ENCODE assay signal across 29 cellular contexts in the genomic region with DNA sequence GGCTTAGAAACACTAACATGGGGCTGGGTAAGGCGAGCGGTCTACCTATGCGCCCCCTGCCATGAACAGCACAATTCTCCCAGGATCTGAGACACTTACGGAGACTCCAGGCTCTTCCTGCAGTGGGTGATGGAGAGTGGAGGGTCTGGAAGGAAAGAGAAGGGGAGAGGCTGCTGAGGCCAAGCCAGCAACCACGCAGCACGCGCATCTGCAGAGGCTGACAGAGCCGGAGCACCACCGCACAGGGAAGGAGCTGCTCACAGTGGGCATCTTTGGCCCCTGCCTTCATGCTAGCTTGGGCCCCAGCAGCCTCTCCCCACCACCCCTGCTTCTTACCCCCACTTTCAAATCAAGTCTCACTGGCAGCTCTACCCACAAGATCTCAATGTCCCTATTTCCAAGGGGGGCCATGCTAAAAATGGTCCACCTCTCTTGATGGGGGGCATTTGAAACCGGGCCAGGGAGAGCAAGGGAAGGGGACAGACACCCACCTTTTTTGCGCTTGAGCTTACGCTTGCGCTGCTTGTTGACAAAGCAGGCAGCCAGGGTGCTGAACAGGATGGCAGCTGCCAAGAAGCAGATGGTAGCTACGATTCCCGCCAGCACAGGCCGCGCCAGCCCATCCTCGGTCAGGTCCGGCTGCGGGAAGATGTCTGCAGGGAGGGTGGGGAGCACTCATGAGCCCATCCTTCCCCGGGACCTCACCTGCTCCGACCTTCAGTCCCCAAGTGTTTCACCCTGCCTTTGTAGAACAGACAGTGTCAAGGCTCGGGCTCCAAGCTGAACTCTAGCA. TPM values are rescaled to one million over a fixed set of nuclear protein-coding genes. Genes with fewer than 3 reads are reported as not detected.
DNase-seq lines count a peak whose midpoint lies in the region; ATAC-seq and TF ChIP-seq lines count a peak whose summit lies in the region.
"Had no signal": no experiment of that assay in that cellular context is flagged by ENCODE, and none has a peak within 500 bp of the region (broad histone marks: within the 10 kb centered on the region; RNA-seq: fewer than 3 reads in every experiment).

No MANE protein-coding gene starts in this region.

- H3K27me3 ChIP-seq in left ventricle myocardium inferior (ENCODE audit: low read depth), result peaks cover 6% of the 10 kb centered on the region
- no peaks in the 10 kb centered on the region for H3K27me3 ChIP-seq in psoas muscle (ENCODE audit: insufficient read depth in 3 of 3, low read length in 2 of 3)

- DNase-seq in Right ventricle myocardium inferior (ENCODE audit: missing footprints), result peak; percentile 32
- DNase-seq in left ventricle myocardium inferior, result no peak
- peak; percentile 30 for DNase-seq in NCI-H1694 treated with DMSO at 0.1 percent for 48 hours (lab: John Stamatoyannopoulos, UW)
- peak; percentile 89 for DNase-seq in cerebellar cortex (ENCODE audit: low spot score)
- DNase-seq in lower leg skin (ENCODE audit: low spot score in 2 of 2), result no peak
- no peak for DNase-seq in psoas muscle
- DNase-seq in EL, result no peak
- DNase-seq: CD4-positive, alpha-beta memory T cell; COR-L47; GF-D8; MV-4-11; NCI-H1417; NCI-H187; NCI-H2081 treated with DMSO at 0.1 percent for 48 hours; NCI-H2171 treated with DMSO at 0.1 percent for 48 hours; NCI-H345; NCI-H526; NCI-H82; NK-92 treated with Interleukin-12 subunit alpha and Interleukin-12 subunit beta, amount 100 ng/mL, for 24 hours; PC-9; RPMI8226; SHP77; T-cell had no signal

- ATAC-seq in Right ventricle myocardium inferior, result no peak
- no peak for ATAC-seq in HG03139 (IDR thresholded peaks at IDR 0.05; ENCODE audit: unreplicated experiment)
- ATAC-seq in psoas muscle, result no peak
- ATAC-seq: HCT116, T-cell had no signal

- H3K9me3 ChIP-seq in left ventricle myocardium inferior (replicated peaks) (no peaks in the 10 kb centered on the region), psoas muscle (no peaks in the 10 kb centered on the region)

- intact Hi-C loops in Right ventricle myocardium inferior (cut with DNase I) (no loop called here), left ventricle myocardium inferior (cut with micrococcal nuclease) (loop anchor here (10.0 kb wide), 1 partner anchor 213 kb away; no protein-coding TSS in a partner anchor), lower leg skin (cut with DNase I; ENCODE audit: low total_unique reads) (loop anchor here (10.0 kb wide), 1 partner anchor 223 kb away; no protein-coding TSS in a partner anchor), psoas muscle (cut with DNase I) (no loop called here)

- peaks cover 83% of the 10 kb centered on the region for H3K36me3 ChIP-seq in left ventricle myocardium inferior
- peaks cover 0 to 22% of the 10 kb centered on the region in 2 donors for H3K36me3 ChIP-seq in psoas muscle (ENCODE audit: insufficient read depth in 1 of 2, low read depth in 1 of 2)

- TF ChIP-seq POLR2A in lower leg skin (IDR thresholded peaks at IDR 0.05), result no peak

- H3K4me3 ChIP-seq in left ventricle myocardium inferior, result no peak overlapping the region
- no peak overlapping the region for H3K4me3 ChIP-seq in lower leg skin (ENCODE audit: low read depth, poor library complexity, severe bottlenecking)
- H3K4me3 ChIP-seq in psoas muscle, result no peak overlapping the region
- H3K4me3 ChIP-seq: PC-9 had no signal

- H3K27ac ChIP-seq in left ventricle myocardium inferior (replicated peaks), result no peak overlapping the region
- H3K27ac ChIP-seq in psoas muscle, result no peak overlapping the region
- H3K27ac ChIP-seq: HL-60, KMS-11, PC-9 had no signal

- TF ChIP-seq CTCF in left ventricle myocardium inferior (IDR thresholded peaks at IDR 0.05; ENCODE audit: borderline replicate concordance) (no peak), lower leg skin (IDR thresholded peaks at IDR 0.05) (no peak), psoas muscle (IDR thresholded peaks at IDR 0.05) (no peak)

- WGBS in lower leg skin, 2 donors, result 95 to 96% methylated on average over 23 of the region's 23 CpGs
- WGBS in psoas muscle, 3 donors, result 92 to 95% (median 93%) methylated on average over 23 of the region's 23 CpGs

- no peaks in the 10 kb centered on the region for H3K4me1 ChIP-seq in left ventricle myocardium inferior
- H3K4me1 ChIP-seq in psoas muscle, result no peaks in the 10 kb centered on the region

RNA-seq across cellular contexts. Expression of gene IGSF9B, which starts 34.5 kb away (rescaled TPM):
- total RNA-seq in Right ventricle myocardium inferior (41.7 TPM), left ventricle myocardium inferior (44.1 TPM), lower leg skin (10 to 100 TPM in 1 of 4 donors, 1 to 10 TPM in 3; 5.2 to 14.5 (median 8.0) TPM), psoas muscle (1 to 10 TPM in 2 of 4 donors, under 1 TPM in 2; 0.84 to 3.4 (median 1.0) TPM)
- polyA plus RNA-seq in psoas muscle, result 1 to 10 TPM in 1 of 3 donors, under 1 TPM in 2; 0.56 to 1.5 (median 0.65) TPM
- total RNA-seq: PC-9 had no signal
- polyA plus RNA-seq: AG04450, IgD-negative memory B cell had no signal

Comparison
In these comparisons a context has a peak if more than half of its experiments do, and no peak if none do; other contexts are left out.
1. DNase-seq: peak in Right ventricle myocardium inferior (single experiment), NCI-H1694 treated with DMSO at 0.1 percent for 48 hours (single experiment) and cerebellar cortex (single experiment); none in left ventricle myocardium inferior (single experiment), lower leg skin (0 of 2), psoas muscle (0 of 2) and EL (single experiment).
2. intact Hi-C loops: an anchor here in left ventricle myocardium inferior (10.0 kb wide) and lower leg skin (10.0 kb wide); none called in Right ventricle myocardium inferior and psoas muscle.